In genomic region chr6:42929088-42929927, GRCh38 we compare ENCODE assay signal across 1 cellular context.
A peak's percentile ranks its signal among the peaks of the same experiment; 100 is the strongest.
TF ChIP-seq lines count a peak whose summit lies in the region.

Gene CNPY3, plus strand, starts transcription at chr6:42929480. Its CDS starts 91 bp downstream, at chr6:42929571.

TF ChIP-seq in K562, 482 proteins besides CTCF, POLR2A, EP300 and RAD21 (continued from another document and continues in another):
- TF ChIP-seq ZNF512 (tag; IDR thresholded peaks at IDR 0.05) (no peak), ZNF318 (IDR thresholded peaks at IDR 0.05; ENCODE audit: borderline replicate concordance in 1 of 2, low read depth in 1 of 2) (no peak), HMGXB4 (CRISPR knock-in tag; IDR thresholded peaks at IDR 0.05) (0 out of 2 replicates have a peak, but pooled peaks have one; percentile 32), SOX6 (IDR thresholded peaks at IDR 0.05) (peak; percentile 69), E2F6 (IDR thresholded peaks at IDR 0.05; ENCODE audit: borderline replicate concordance in 1 of 2, extremely low read depth in 1 of 2, insufficient read depth in 1 of 2, insufficient read length in 1 of 2, low read depth in 1 of 2, low read length in 1 of 2, poor library complexity in 1 of 2, severe bottlenecking in 1 of 2) (peak; percentile 99), GTF2E2 (tag; IDR thresholded peaks at IDR 0.05) (no peak; the same call in 1 of the 2 replicates), ESRRA (IDR thresholded peaks at IDR 0.05; ENCODE audit: borderline replicate concordance, low read depth) (peak; percentile 54), TCF7 (IDR thresholded peaks at IDR 0.05; ENCODE audit: borderline replicate concordance) (no peak; the same call in none of the 2 replicates), ZNF830 (CRISPR knock-in tag; IDR thresholded peaks at IDR 0.05) (no peak), ZNF740 (CRISPR knock-in tag; IDR thresholded peaks at IDR 0.05) (no peak), ZNF740 (tag; IDR thresholded peaks at IDR 0.05) (no peak), GTF3C2 (IDR thresholded peaks at IDR 0.05; ENCODE audit: borderline replicate concordance, extremely low read depth, insufficient read length) (no peak), NFXL1 (CRISPR knock-in tag; IDR thresholded peaks at IDR 0.05) (no peak), GATAD2B (IDR thresholded peaks at IDR 0.05; ENCODE audit: borderline replicate concordance) (no peak), STAG1 (CRISPR knock-in tag; IDR thresholded peaks at IDR 0.05; ENCODE audit: borderline replicate concordance) (no peak), ZNF316 (IDR thresholded peaks at IDR 0.05) (0 out of 2 replicates have a peak, but pooled peaks have one; percentile 4), SMAD1 (IDR thresholded peaks at IDR 0.05; ENCODE audit: low read depth, low read length, partially characterized antibody) (peak; percentile 63), ARID1B (IDR thresholded peaks at IDR 0.05) (no peak), ZFP1 (CRISPR knock-in tag; IDR thresholded peaks at IDR 0.05) (no peak), KLF6 (CRISPR knock-in tag; IDR thresholded peaks at IDR 0.05; ENCODE audit: borderline replicate concordance) (peak; percentile 61; the same call in 1 of the 2 replicates), NR2C1 (IDR thresholded peaks at IDR 0.05) (no peak), NR2C1 (tag; IDR thresholded peaks at IDR 0.05) (peak; percentile 46; the same call in 1 of the 2 replicates), CEBPG (CRISPR knock-in tag; IDR thresholded peaks at IDR 0.05) (0 out of 2 replicates have a peak, but pooled peaks have one; percentile 7), CEBPG (tag; conservative IDR thresholded peaks at IDR 0.05 in 1 of 2, IDR thresholded peaks at IDR 0.05 in 1 of 2) (no peak), SPI1 (IDR thresholded peaks at IDR 0.05; ENCODE audit: borderline replicate concordance, low read depth, low read length) (no peak; the same call in 1 of the 2 replicates), ETS1 (conservative IDR thresholded peaks at IDR 0.05; ENCODE audit: control insufficient read depth, low read depth, low read length) (peak; percentile 84), ZKSCAN1 (IDR thresholded peaks at IDR 0.05; ENCODE audit: low read depth, low read length) (peak; percentile 43; the same call in 1 of the 2 replicates), ZNF586 (CRISPR knock-in tag; conservative IDR thresholded peaks at IDR 0.05) (no peak), FOXK1 (CRISPR knock-in tag; IDR thresholded peaks at IDR 0.05; ENCODE audit: borderline replicate concordance) (peak; percentile 67), TAF9B (IDR thresholded peaks at IDR 0.05; ENCODE audit: partially characterized antibody) (no peak), SREBF1 (IDR thresholded peaks at IDR 0.05; ENCODE audit: borderline replicate concordance, low read depth, low read length) (no peak), ZNF444 (CRISPR knock-in tag; IDR thresholded peaks at IDR 0.05) (no peak), FOXM1 (IDR thresholded peaks at IDR 0.05; ENCODE audit: low read depth) (peak; percentile 83), FOXM1 (CRISPR knock-in tag; IDR thresholded peaks at IDR 0.05; ENCODE audit: low read depth) (peak; percentile 56; the same call in 1 of the 2 replicates), TCF3 (CRISPR knock-in tag; IDR thresholded peaks at IDR 0.05) (no peak), CAMTA2 (CRISPR knock-in tag; conservative IDR thresholded peaks at IDR 0.05) (0 out of 2 replicates have a peak, but pooled peaks have one; percentile 15), ZNF23 (CRISPR knock-in tag; IDR thresholded peaks at IDR 0.05) (no peak), NONO (IDR thresholded peaks at IDR 0.05; ENCODE audit: low read depth in 2 of 2, low read length in 1 of 2) (peak in 1 of 2 experiments; percentile 32; a peak in 2 of 4 replicates), FOXK2 (conservative IDR thresholded peaks at IDR 0.05 in 1 of 2, IDR thresholded peaks at IDR 0.05 in 1 of 2; ENCODE audit: low read depth in 2 of 2) (peak; percentile 98 to 99), ZNF232 (CRISPR knock-in tag; IDR thresholded peaks at IDR 0.05) (no peak), NCOA6 (IDR thresholded peaks at IDR 0.05) (no peak), RNF219 (CRISPR knock-in tag; IDR thresholded peaks at IDR 0.05) (no peak), ZNF174 (CRISPR knock-in tag; IDR thresholded peaks at IDR 0.05) (no peak), PPARD (CRISPR knock-in tag; IDR thresholded peaks at IDR 0.05) (no peak)
